In the genomic region with DNA sequence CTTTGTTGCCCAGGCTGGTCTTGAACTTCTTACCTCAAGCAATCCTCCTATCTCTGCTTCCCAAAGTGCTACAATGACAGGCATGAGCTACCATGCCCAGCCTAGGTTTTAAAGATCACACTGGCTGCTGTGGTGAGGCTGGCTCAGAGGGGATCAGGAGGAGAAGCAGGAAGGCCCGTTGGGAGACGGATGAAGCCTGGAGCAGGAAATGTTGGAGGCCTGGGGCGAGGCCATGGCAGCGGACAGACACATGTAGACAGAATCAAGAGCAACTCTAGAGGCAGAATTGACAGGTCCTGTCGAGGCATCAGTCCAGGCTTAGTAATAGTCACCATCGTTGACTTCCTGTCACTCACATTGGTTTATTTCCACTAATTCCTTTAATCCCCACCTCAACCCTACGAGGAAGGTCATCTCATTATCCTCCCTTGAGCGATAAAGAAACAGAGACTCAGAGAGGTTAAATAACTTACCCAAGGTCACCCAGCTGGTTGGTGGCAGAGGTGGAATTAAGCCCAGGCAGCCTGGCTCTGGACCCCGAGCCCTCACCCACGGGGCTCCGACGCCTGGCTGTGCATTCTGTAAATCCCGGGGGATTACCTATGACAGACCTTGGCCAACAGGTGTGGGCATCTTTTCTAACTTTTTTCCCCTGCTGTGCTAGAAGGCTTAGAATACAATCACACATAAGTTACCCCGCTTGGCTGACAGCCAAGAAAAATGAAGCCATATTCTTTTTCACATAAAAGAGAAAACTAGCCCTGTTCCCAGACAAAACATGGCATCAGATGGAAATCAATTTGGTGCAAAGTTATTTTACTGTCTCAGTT, we compare ENCODE assay signal across 1 cellular context.
TF ChIP-seq lines count a peak whose summit lies in the region.

No MANE protein-coding gene starts in this region.

TF ChIP-seq in SK-N-SH, 30 proteins besides CTCF, POLR2A, EP300 and RAD21 (continued from another document):
- TF ChIP-seq, protein P1, sequence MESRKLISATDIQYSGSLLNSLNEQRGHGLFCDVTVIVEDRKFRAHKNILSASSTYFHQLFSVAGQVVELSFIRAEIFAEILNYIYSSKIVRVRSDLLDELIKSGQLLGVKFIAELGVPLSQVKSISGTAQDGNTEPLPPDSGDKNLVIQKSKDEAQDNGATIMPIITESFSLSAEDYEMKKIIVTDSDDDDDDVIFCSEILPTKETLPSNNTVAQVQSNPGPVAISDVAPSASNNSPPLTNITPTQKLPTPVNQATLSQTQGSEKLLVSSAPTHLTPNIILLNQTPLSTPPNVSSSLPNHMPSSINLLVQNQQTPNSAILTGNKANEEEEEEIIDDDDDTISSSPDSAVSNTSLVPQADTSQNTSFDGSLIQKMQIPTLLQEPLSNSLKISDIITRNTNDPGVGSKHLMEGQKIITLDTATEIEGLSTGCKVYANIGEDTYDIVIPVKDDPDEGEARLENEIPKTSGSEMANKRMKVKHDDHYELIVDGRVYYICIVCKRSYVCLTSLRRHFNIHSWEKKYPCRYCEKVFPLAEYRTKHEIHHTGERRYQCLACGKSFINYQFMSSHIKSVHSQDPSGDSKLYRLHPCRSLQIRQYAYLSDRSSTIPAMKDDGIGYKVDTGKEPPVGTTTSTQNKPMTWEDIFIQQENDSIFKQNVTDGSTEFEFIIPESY (IDR thresholded peaks at IDR 0.05; ENCODE audit: borderline replicate concordance, low read depth): no peak
- no peak for TF ChIP-seq GABPA (IDR thresholded peaks at IDR 0.05; ENCODE audit: low read depth)
- TF ChIP-seq NFIC (IDR thresholded peaks at IDR 0.05; ENCODE audit: borderline replicate concordance): no peak
- TF ChIP-seq, protein P2, sequence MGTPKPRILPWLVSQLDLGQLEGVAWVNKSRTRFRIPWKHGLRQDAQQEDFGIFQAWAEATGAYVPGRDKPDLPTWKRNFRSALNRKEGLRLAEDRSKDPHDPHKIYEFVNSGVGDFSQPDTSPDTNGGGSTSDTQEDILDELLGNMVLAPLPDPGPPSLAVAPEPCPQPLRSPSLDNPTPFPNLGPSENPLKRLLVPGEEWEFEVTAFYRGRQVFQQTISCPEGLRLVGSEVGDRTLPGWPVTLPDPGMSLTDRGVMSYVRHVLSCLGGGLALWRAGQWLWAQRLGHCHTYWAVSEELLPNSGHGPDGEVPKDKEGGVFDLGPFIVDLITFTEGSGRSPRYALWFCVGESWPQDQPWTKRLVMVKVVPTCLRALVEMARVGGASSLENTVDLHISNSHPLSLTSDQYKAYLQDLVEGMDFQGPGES (IDR thresholded peaks at IDR 0.05; ENCODE audit: low read depth, low read length): no peak
- no peak for TF ChIP-seq ELF1 (IDR thresholded peaks at IDR 0.05)
- TF ChIP-seq CHD2 (IDR thresholded peaks at IDR 0.05; ENCODE audit: low read length, partially characterized antibody): no peak
- TF ChIP-seq TAF1 (IDR thresholded peaks at IDR 0.05; ENCODE audit: borderline replicate concordance, low read depth, low read length): no peak
- no peak for TF ChIP-seq RFX5 (IDR thresholded peaks at IDR 0.05; ENCODE audit: low read length)
- TF ChIP-seq FOXM1 (IDR thresholded peaks at IDR 0.05; ENCODE audit: low read depth): no peak
